1 cellular context compared by ENCODE assay signal in genomic region chr9:70413798-70414775, GRCh38.
TF ChIP-seq lines count a peak whose summit lies in the region.

Gene KLF9 (minus strand): TSS chr9:70414657. CDS start chr9:70413363, 1,294 bp downstream.

TF ChIP-seq in K562, 482 proteins besides CTCF, POLR2A, EP300 and RAD21 (continued from another document and continues in another):
- TF ChIP-seq ZBTB2 (IDR thresholded peaks at IDR 0.05) = no peak; the same call in 1 of the 2 replicates
- no peak for TF ChIP-seq ZFP1 (CRISPR knock-in tag; IDR thresholded peaks at IDR 0.05)
- no peak for TF ChIP-seq SRF (CRISPR knock-in tag; IDR thresholded peaks at IDR 0.05)
- no peak for TF ChIP-seq GATAD2B (IDR thresholded peaks at IDR 0.05; ENCODE audit: borderline replicate concordance)
- no peak for TF ChIP-seq ZNF316 (IDR thresholded peaks at IDR 0.05)
- peak; percentile 73 for TF ChIP-seq TBP (optimal IDR thresholded peaks at IDR 0.05; ENCODE audit: low read depth, low read length)
- no peak for TF ChIP-seq ETV1 (tag; conservative IDR thresholded peaks at IDR 0.05; ENCODE audit: low read depth)
- peak; percentile 83 for TF ChIP-seq SUPT5H (IDR thresholded peaks at IDR 0.05)
- no peak for TF ChIP-seq SREBF1 (IDR thresholded peaks at IDR 0.05; ENCODE audit: borderline replicate concordance, low read depth, low read length)
- no peak for TF ChIP-seq ZNF57 (CRISPR knock-in tag; IDR thresholded peaks at IDR 0.05)
- peak in 1 of 2 experiments; percentile 47; a peak in 1 of 4 replicates for TF ChIP-seq NRF1 (conservative IDR thresholded peaks at IDR 0.05 in 1 of 2, IDR thresholded peaks at IDR 0.05 in 1 of 2)
- TF ChIP-seq, protein P1, sequence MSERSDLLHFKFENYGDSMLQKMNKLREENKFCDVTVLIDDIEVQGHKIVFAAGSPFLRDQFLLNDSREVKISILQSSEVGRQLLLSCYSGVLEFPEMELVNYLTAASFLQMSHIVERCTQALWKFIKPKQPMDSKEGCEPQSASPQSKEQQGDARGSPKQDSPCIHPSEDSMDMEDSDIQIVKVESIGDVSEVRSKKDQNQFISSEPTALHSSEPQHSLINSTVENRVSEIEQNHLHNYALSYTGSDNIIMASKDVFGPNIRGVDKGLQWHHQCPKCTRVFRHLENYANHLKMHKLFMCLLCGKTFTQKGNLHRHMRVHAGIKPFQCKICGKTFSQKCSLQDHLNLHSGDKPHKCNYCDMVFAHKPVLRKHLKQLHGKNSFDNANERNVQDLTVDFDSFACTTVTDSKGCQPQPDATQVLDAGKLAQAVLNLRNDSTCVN (CRISPR knock-in tag; IDR thresholded peaks at IDR 0.05) = no peak
- TF ChIP-seq NFIC (IDR thresholded peaks at IDR 0.05) = peak; percentile 67
- TF ChIP-seq RNF219 (CRISPR knock-in tag; IDR thresholded peaks at IDR 0.05) = no peak
- TF ChIP-seq IRF2 (CRISPR knock-in tag; IDR thresholded peaks at IDR 0.05) = no peak
- TF ChIP-seq, protein P2, sequence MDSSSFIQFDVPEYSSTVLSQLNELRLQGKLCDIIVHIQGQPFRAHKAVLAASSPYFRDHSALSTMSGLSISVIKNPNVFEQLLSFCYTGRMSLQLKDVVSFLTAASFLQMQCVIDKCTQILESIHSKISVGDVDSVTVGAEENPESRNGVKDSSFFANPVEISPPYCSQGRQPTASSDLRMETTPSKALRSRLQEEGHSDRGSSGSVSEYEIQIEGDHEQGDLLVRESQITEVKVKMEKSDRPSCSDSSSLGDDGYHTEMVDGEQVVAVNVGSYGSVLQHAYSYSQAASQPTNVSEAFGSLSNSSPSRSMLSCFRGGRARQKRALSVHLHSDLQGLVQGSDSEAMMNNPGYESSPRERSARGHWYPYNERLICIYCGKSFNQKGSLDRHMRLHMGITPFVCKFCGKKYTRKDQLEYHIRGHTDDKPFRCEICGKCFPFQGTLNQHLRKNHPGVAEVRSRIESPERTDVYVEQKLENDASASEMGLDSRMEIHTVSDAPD (CRISPR knock-in tag; IDR thresholded peaks at IDR 0.05) = no peak
- TF ChIP-seq BRCA1 (IDR thresholded peaks at IDR 0.05) = no peak
- no peak for TF ChIP-seq BRCA1 (CRISPR knock-in tag; IDR thresholded peaks at IDR 0.05)
- no peak for TF ChIP-seq DIDO1 (tag; IDR thresholded peaks at IDR 0.05; ENCODE audit: low read depth)
- TF ChIP-seq ZNF445 (CRISPR knock-in tag; IDR thresholded peaks at IDR 0.05; ENCODE audit: low read depth) = no peak
- TF ChIP-seq RBM39 (optimal IDR thresholded peaks at IDR 0.05; ENCODE audit: low read depth, low read length) = no peak
- no peak for TF ChIP-seq TSC22D4 (tag; IDR thresholded peaks at IDR 0.05)
- no peak for TF ChIP-seq HLTF (IDR thresholded peaks at IDR 0.05)
- no peak for TF ChIP-seq TAF7 (tag; IDR thresholded peaks at IDR 0.05)
- peak; percentile 65 for TF ChIP-seq FOSL1 (tag; conservative IDR thresholded peaks at IDR 0.05)
- no peak for TF ChIP-seq RBM15 (IDR thresholded peaks at IDR 0.05; ENCODE audit: insufficient read depth, low read length)
- no peak for TF ChIP-seq LARP7 (IDR thresholded peaks at IDR 0.05)
- no peak for TF ChIP-seq SAFB (IDR thresholded peaks at IDR 0.05; ENCODE audit: borderline replicate concordance, low read depth, low read length)
- TF ChIP-seq, protein P3, sequence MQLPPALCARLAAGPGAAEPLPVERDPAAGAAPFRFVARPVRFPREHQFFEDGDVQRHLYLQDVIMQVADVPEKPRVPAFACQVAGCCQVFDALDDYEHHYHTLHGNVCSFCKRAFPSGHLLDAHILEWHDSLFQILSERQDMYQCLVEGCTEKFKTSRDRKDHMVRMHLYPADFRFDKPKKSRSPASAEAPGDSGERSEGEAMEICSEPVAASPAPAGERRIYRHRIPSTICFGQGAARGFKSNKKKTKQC (CRISPR knock-in tag; IDR thresholded peaks at IDR 0.05) = peak; percentile 92
- TF ChIP-seq ZNF766 (CRISPR knock-in tag; conservative IDR thresholded peaks at IDR 0.05) = no peak
- TF ChIP-seq GATAD2A (IDR thresholded peaks at IDR 0.05) = no peak
- TF ChIP-seq RHOXF2B (CRISPR knock-in tag; conservative IDR thresholded peaks at IDR 0.05) = no peak
- no peak for TF ChIP-seq MBD1 (CRISPR knock-in tag; IDR thresholded peaks at IDR 0.05)
- no peak for TF ChIP-seq ZHX1 (conservative IDR thresholded peaks at IDR 0.05; ENCODE audit: low read length)
- TF ChIP-seq, protein P4, sequence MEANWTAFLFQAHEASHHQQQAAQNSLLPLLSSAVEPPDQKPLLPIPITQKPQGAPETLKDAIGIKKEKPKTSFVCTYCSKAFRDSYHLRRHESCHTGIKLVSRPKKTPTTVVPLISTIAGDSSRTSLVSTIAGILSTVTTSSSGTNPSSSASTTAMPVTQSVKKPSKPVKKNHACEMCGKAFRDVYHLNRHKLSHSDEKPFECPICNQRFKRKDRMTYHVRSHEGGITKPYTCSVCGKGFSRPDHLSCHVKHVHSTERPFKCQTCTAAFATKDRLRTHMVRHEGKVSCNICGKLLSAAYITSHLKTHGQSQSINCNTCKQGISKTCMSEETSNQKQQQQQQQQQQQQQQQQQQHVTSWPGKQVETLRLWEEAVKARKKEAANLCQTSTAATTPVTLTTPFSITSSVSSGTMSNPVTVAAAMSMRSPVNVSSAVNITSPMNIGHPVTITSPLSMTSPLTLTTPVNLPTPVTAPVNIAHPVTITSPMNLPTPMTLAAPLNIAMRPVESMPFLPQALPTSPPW (CRISPR knock-in tag; IDR thresholded peaks at IDR 0.05) = peak; percentile 67
- TF ChIP-seq, protein P5, sequence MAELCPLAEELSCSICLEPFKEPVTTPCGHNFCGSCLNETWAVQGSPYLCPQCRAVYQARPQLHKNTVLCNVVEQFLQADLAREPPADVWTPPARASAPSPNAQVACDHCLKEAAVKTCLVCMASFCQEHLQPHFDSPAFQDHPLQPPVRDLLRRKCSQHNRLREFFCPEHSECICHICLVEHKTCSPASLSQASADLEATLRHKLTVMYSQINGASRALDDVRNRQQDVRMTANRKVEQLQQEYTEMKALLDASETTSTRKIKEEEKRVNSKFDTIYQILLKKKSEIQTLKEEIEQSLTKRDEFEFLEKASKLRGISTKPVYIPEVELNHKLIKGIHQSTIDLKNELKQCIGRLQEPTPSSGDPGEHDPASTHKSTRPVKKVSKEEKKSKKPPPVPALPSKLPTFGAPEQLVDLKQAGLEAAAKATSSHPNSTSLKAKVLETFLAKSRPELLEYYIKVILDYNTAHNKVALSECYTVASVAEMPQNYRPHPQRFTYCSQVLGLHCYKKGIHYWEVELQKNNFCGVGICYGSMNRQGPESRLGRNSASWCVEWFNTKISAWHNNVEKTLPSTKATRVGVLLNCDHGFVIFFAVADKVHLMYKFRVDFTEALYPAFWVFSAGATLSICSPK (IDR thresholded peaks at IDR 0.05; ENCODE audit: borderline replicate concordance) = no peak
- peak; percentile 60; the same call in 1 of the 2 replicates for TF ChIP-seq BRD4 (IDR thresholded peaks at IDR 0.05)
- TF ChIP-seq MITF (IDR thresholded peaks at IDR 0.05) = no peak
- TF ChIP-seq ARID1B (IDR thresholded peaks at IDR 0.05) = no peak; the same call in 1 of the 2 replicates
- TF ChIP-seq TCFL5 (CRISPR knock-in tag; conservative IDR thresholded peaks at IDR 0.05) = no peak
- no peak for TF ChIP-seq SIRT6 (IDR thresholded peaks at IDR 0.05; ENCODE audit: low read depth, low read length)
- TF ChIP-seq ZBTB49 (CRISPR knock-in tag; IDR thresholded peaks at IDR 0.05; ENCODE audit: borderline replicate concordance) = no peak
- no peak for TF ChIP-seq OTX1 (CRISPR knock-in tag; IDR thresholded peaks at IDR 0.05)
- no peak for TF ChIP-seq NFE2L1 (tag; IDR thresholded peaks at IDR 0.05; ENCODE audit: borderline replicate concordance, low read depth)
- TF ChIP-seq ZNF76 (CRISPR knock-in tag; IDR thresholded peaks at IDR 0.05; ENCODE audit: borderline replicate concordance) = no peak
